In the genomic region with DNA sequence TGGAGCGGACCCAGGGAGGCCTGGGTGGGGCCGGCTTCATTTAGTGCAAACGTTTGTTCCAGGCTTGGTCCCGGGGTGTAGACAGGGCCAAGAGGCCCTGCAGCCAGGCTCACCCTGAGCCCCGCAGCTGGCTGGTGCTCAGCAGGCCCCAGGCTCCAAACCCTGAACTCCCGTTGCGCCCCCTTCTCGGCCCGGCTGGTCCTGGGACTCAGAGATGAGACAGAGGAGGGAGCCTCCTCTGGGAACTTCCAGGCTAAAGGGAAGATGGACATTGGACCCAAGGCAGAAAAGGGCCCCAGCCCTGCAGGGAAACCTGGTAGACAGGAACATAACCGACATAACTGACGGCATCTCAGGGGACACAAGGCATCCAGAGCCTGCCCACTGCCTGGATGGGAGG, we compare ENCODE assay signal across 4 cellular contexts. TPM values are rescaled to one million over a fixed set of nuclear protein-coding genes. Genes with fewer than 3 reads are reported as not detected.
"Had no signal": no experiment of that assay in that cellular context is flagged by ENCODE, and none has a peak within 500 bp of the region (broad histone marks: within the 10 kb centered on the region; RNA-seq: fewer than 3 reads in every experiment).

No MANE protein-coding gene starts in this region.

RNA-seq across cellular contexts. Expression of gene OXCT2, which starts 4.0 kb away (rescaled TPM):
- total RNA-seq: osteocyte, vagina had no signal
- polyA plus RNA-seq: keratinocyte had no signal

RNA-seq across cellular contexts. Expression of gene BMP8B, which starts 13.5 kb away (rescaled TPM):
- total RNA-seq: mammary epithelial cell had no signal
